In the genomic region with DNA sequence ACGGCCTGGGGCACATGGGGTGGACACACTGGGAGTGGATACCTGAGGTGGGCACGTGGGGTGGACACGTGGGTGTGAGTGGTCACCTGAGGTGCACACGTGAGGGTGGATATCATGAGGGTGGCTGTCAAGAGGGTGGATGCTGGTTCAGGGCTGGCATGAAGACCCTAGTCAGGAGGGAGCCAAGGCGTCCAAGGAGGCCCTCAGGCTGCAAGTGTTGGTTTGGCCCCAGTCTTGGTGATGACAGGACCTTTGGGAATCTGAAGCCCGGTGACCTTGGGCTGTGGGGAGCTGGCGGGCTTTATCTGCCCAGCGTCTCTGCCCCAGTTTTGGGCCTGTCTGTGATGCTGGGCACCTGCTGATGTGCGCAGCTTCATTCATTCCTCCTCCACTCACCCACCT, we compare ENCODE assay signal across 20 cellular contexts. TPM values are rescaled to one million over a fixed set of nuclear protein-coding genes. Genes with fewer than 3 reads are reported as not detected.
DNase-seq lines count a peak whose midpoint lies in the region; ATAC-seq and TF ChIP-seq lines count a peak whose summit lies in the region.
"Had no signal": no experiment of that assay in that cellular context is flagged by ENCODE, and none has a peak within 500 bp of the region (broad histone marks: within the 10 kb centered on the region; RNA-seq: fewer than 3 reads in every experiment).

No MANE protein-coding gene starts in this region.

- H3K4me1 Mint-ChIP-seq in MCF 10A (ENCODE audit: insufficient read depth, unreplicated experiment) (peaks cover 12% of the 10 kb centered on the region), HFFc6 (ENCODE audit: low read depth) (peaks cover 32% of the 10 kb centered on the region)
- H3K4me1 Mint-ChIP-seq in effector memory CD8-positive, alpha-beta T cell (ENCODE audit: low read depth in 2 of 2) = peaks cover 24 to 26% of the 10 kb centered on the region in 2 donors

- H3K4ac ChIP-seq in mesendoderm (ENCODE audit: low read depth, low read length) = no peak overlapping the region

- CTCF ChIA-PET in MCF 10A (lab: Yijun Ruan, JAX) = no interaction called here
- CTCF ChIA-PET in mammary epithelial cell (lab: Charles Lee; ENCODE audit: low non-redundant PET) = no interaction called here

- H3K27me3 Mint-ChIP-seq in MCF 10A (ENCODE audit: insufficient read depth, unreplicated experiment) (no peaks in the 10 kb centered on the region), HFFc6 (ENCODE audit: insufficient read depth) (peaks cover 1% of the 10 kb centered on the region)
- no peaks in the 10 kb centered on the region for H3K27me3 Mint-ChIP-seq in effector memory CD8-positive, alpha-beta T cell

- in situ Hi-C loops in mammary epithelial cell (cut with MboI; ENCODE audit: low sequenced_read_pairs in 2 of 2) = no loop called here

- H2AK5ac ChIP-seq in mesendoderm (ENCODE audit: low read length) = no peak overlapping the region

- BruUV-seq in MCF 10A (replicated peaks; lab: Mats Ljungman, UMichigan) (no TSS peak), mammary epithelial cell (replicated peaks; lab: Mats Ljungman, UMichigan) (no TSS peak)

- H3K79me2 ChIP-seq in mammary epithelial cell (ENCODE audit: insufficient read depth, low read length) = peaks cover 34% of the 10 kb centered on the region
- no peaks in the 10 kb centered on the region for H3K79me2 ChIP-seq in mesendoderm (ENCODE audit: control insufficient read depth, insufficient read depth, low read length)

- no peak overlapping the region for H3K18ac ChIP-seq in mesendoderm (ENCODE audit: low read length)

- no peak for ATAC-seq in effector memory CD8-positive, alpha-beta T cell (replicated peaks)
- ATAC-seq: activated naive CD4-positive, alpha-beta T cell treated with anti-CD3 and anti-CD28 coated beads, Interleukin-2, amount 50 U/mL, for 72 hours; natural killer cell had no signal

- H3K27ac ChIP-seq in mammary epithelial cell (ENCODE audit: insufficient read depth, low read depth, low read length) = no peak overlapping the region
- no peak overlapping the region for H3K27ac ChIP-seq in mesendoderm (ENCODE audit: low read depth, low read length)
- peak overlapping the region; percentile 7 to 12 for H3K27ac ChIP-seq in tibial artery
- H3K27ac ChIP-seq: C4-2B, suprapubic skin had no signal

- H3K4me1 ChIP-seq in mammary epithelial cell (ENCODE audit: insufficient read depth, low read length) (peaks cover 14% of the 10 kb centered on the region), mesendoderm (ENCODE audit: control insufficient read depth, low read depth, low read length) (no peaks in the 10 kb centered on the region), tibial artery (peaks cover 0 to 55% (median 24%) of the 10 kb centered on the region in 4 donors)

- H3K9me3 Mint-ChIP-seq in MCF 10A (ENCODE audit: unreplicated experiment) = no peaks in the 10 kb centered on the region
- H3K9me3 Mint-ChIP-seq in effector memory CD8-positive, alpha-beta T cell = no peaks in the 10 kb centered on the region
- no peaks in the 10 kb centered on the region for H3K9me3 Mint-ChIP-seq in HFFc6
- H3K9me3 Mint-ChIP-seq: activated naive CD4-positive, alpha-beta T cell treated with anti-CD3 and anti-CD28 coated beads, Interleukin-2, amount 50 U/mL, for 72 hours; natural killer cell had no signal

- TF ChIP-seq CTCF in MCF 10A (IDR thresholded peaks at IDR 0.05; ENCODE audit: unreplicated experiment) (no peak), mammary epithelial cell (conservative IDR thresholded peaks at IDR 0.05 in 1 of 2, IDR thresholded peaks at IDR 0.05 in 1 of 2; ENCODE audit: extremely low read depth in 1 of 2, insufficient read depth in 1 of 2, low read depth in 1 of 2, low read length in 2 of 2) (no peak), tibial artery (IDR thresholded peaks at IDR 0.05) (no peak), HFFc6 (IDR thresholded peaks at IDR 0.05) (no peak)

- H3K9ac ChIP-seq in mammary epithelial cell (ENCODE audit: insufficient read depth, low read length) = no peak overlapping the region
- no peak overlapping the region for H3K9ac ChIP-seq in mesendoderm (ENCODE audit: low read length)

- H3K4me2 ChIP-seq in mammary epithelial cell (ENCODE audit: insufficient read depth, low read depth, low read length) (no peak overlapping the region), mesendoderm (ENCODE audit: low read length) (no peak overlapping the region)

- H4K5ac ChIP-seq in mesendoderm (ENCODE audit: low read length) = no peak overlapping the region

- peaks cover 12% of the 10 kb centered on the region for H3K79me1 ChIP-seq in mesendoderm (ENCODE audit: low read length)

- H4K20me1 ChIP-seq in mammary epithelial cell (ENCODE audit: insufficient read depth, low read length) = no peaks in the 10 kb centered on the region

- H2BK120ac ChIP-seq in mesendoderm (ENCODE audit: low read depth, low read length) = no peak overlapping the region

- H3K9me3 ChIP-seq in mammary epithelial cell (replicated peaks; ENCODE audit: insufficient read depth, low read length) (no peaks in the 10 kb centered on the region), tibial artery (no peaks in the 10 kb centered on the region)
- H3K9me3 ChIP-seq: esophagus squamous epithelium, ovary, suprapubic skin had no signal

- intact Hi-C loops in MCF 10A (cut with micrococcal nuclease) (no loop called here), mammary epithelial cell (cut with micrococcal nuclease) (no loop called here), tibial artery (cut with DNase I; ENCODE audit: low total_unique reads) (no loop called here)

- H3K36me3 ChIP-seq in mammary epithelial cell (ENCODE audit: insufficient read depth, low read length) (no peaks in the 10 kb centered on the region), mesendoderm (ENCODE audit: control insufficient read depth, insufficient read depth, low read length) (no peaks in the 10 kb centered on the region), tibial artery (peaks cover 0 to 6% (median 0%) of the 10 kb centered on the region in 3 donors)
- H3K36me3 ChIP-seq: esophagus squamous epithelium, ovary, suprapubic skin had no signal

- H3K36me3 Mint-ChIP-seq in MCF 10A (ENCODE audit: insufficient read depth, unreplicated experiment) (peaks cover 15% of the 10 kb centered on the region), HFFc6 (ENCODE audit: low read depth) (no peaks in the 10 kb centered on the region; the same call in 1 of the 2 replicates)
- H3K36me3 Mint-ChIP-seq in effector memory CD8-positive, alpha-beta T cell (ENCODE audit: insufficient read depth) = peaks cover 10% of the 10 kb centered on the region
- H3K36me3 Mint-ChIP-seq: natural killer cell had no signal

- H4K8ac ChIP-seq in mesendoderm (ENCODE audit: low read depth, low read length) = no peak overlapping the region

- H3K27me3 ChIP-seq in mammary epithelial cell (ENCODE audit: insufficient read depth, low read length) = no peaks in the 10 kb centered on the region
- no peaks in the 10 kb centered on the region for H3K27me3 ChIP-seq in mesendoderm (ENCODE audit: insufficient read depth, low read length, poor library complexity)
- H3K27me3 ChIP-seq in tibial artery = no peaks in the 10 kb centered on the region
- H3K27me3 ChIP-seq: esophagus squamous epithelium, ovary, suprapubic skin had no signal

- 98% methylated on average over 8 of the region's 9 CpGs for WGBS in mammary epithelial cell (ENCODE audit: low coverage, missing lambda C conversion rate)
- WGBS in mesendoderm (ENCODE audit: extremely low coverage, insufficient coverage, low lambda C conversion rate) = no CpG with 5 or more reads among the region's 9 CpGs

- no peak overlapping the region for H2AFZ ChIP-seq in mammary epithelial cell (ENCODE audit: low read depth, low read length)

- H3K56ac ChIP-seq in mesendoderm (ENCODE audit: low read length) = peak overlapping the region; percentile 25

- dilution Hi-C loops in mammary epithelial cell (cut with HindIII; ENCODE audit: low sequenced_read_pairs) = no loop called here

- H3K23ac ChIP-seq in mesendoderm (ENCODE audit: low read length) = peak overlapping the region; percentile 80

- POLR2A ChIA-PET in MCF 10A (lab: Yijun Ruan, JAX) = no interaction called here

- no peak overlapping the region for H2BK5ac ChIP-seq in mesendoderm (ENCODE audit: low read length)

- no peak overlapping the region for H2BK15ac ChIP-seq in mesendoderm (replicated peaks; ENCODE audit: low read depth)

- H3K4me3 Mint-ChIP-seq in MCF 10A (ENCODE audit: unreplicated experiment) (no peak overlapping the region), HFFc6 (no peak overlapping the region)
- no peak overlapping the region for H3K4me3 Mint-ChIP-seq in effector memory CD8-positive, alpha-beta T cell
- H3K4me3 Mint-ChIP-seq: natural killer cell had no signal

- DNase-seq in MCF 10A (ENCODE audit: unreplicated experiment) (no peak), mammary epithelial cell (no peak), mesendoderm (no peak), tibial artery (no peak), COR-L47 (lab: John Stamatoyannopoulos, UW) (no peak), NCI-H1694 (lab: John Stamatoyannopoulos, UW) (no peak), HFFc6 (no peak)
- no peak for DNase-seq in effector memory CD8-positive, alpha-beta T cell
- DNase-seq: effector CD8-positive, alpha-beta T cell; esophagus squamous epithelium; H7; kidney; natural killer cell; NCI-H1436 treated with DMSO at 0.1 percent for 48 hours; NCI-H2171; NCI-H524 treated with DMSO at 0.1 percent for 48 hours; ovary had no signal

- H3K4me3 ChIP-seq in mammary epithelial cell (replicated peaks in 1 of 3; ENCODE audit: insufficient read depth in 1 of 3, low read depth in 2 of 3, low read length in 3 of 3) (no peak overlapping the region), mesendoderm (ENCODE audit: low read length) (no peak overlapping the region), tibial artery (no peak overlapping the region)
- H3K4me3 ChIP-seq: esophagus squamous epithelium, ovary, suprapubic skin had no signal

- H3K27ac Mint-ChIP-seq in MCF 10A (ENCODE audit: low read depth, unreplicated experiment) = peak overlapping the region; percentile 61
- H3K27ac Mint-ChIP-seq in effector memory CD8-positive, alpha-beta T cell = peak overlapping the region; percentile 51 to 92
- no peak overlapping the region for H3K27ac Mint-ChIP-seq in HFFc6

RNA-seq across cellular contexts. Expression of a gene that starts 24.9 kb away (rescaled TPM):
- 15.8 and 17.8 TPM in 2 replicates for total RNA-seq in MCF 10A (2022)
- 10 to 100 TPM; 24.0 to 49.5 TPM for total RNA-seq in mammary epithelial cell
- polyA plus RNA-seq in mammary epithelial cell = 28.1 TPM
- polyA minus RNA-seq in mammary epithelial cell = 54.2 TPM
- polyA plus RNA-seq in mesendoderm (2013, experiment 1 of 2) = 18.7 TPM
- polyA plus RNA-seq in mesendoderm (2013, experiment 2 of 2) = 18.7 TPM
- 10 to 100 TPM; 25.4 to 34.6 (median 28.7) TPM for total RNA-seq in HFFc6 (2021; fragmentation: NEBNext Ultra II Directional; extraction: Animal tissue kit (Norgen Biotek cat#: 25700))

Comparison
In these comparisons a context has a peak if more than half of its experiments do, and no peak if none do; other contexts are left out.
1. H3K27ac ChIP-seq: peak in tibial artery (2 of 2); none in mammary epithelial cell (single experiment) and mesendoderm (single experiment).